Comparison of ENCODE assay signal across 1 cellular context in the genomic region with DNA sequence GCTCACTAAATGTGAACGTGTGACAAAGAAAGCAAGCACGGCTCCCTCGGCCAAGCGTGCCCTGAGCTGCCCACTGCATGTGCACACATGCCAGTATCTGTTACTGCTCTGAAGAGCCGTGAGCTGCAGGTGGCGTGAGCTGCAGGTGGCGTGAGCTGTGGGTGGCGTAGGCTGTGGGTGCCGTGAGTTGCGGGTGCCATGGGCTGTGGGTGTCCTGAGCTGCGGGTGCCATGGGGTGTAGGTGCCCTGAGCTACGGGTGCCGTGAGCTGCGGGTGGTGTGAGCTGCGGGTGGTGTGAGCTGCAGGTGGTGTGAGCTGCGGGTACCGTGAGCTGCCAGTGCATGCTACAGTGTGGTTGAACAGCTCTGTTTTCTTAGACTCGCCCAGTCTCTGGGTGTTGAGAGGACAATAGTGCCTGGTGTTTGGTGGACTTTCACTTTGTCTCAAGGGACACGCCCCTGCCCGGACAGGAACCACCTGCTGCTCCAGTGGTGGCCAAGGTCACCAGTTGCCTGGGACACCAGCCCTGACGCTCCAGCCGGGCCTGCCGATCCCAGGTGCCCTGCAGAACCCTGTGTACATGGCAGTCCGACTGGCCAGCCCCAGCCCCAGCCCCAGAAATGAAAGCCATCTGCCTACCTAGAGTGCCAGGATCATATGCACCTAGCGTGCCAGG.
TF ChIP-seq lines count a peak whose summit lies in the region.

No MANE protein-coding gene starts in this region.

TF ChIP-seq in HepG2, 621 proteins besides CTCF, POLR2A, EP300 and RAD21 (continued from another document and continues in another):
- TF ChIP-seq, protein P1, sequence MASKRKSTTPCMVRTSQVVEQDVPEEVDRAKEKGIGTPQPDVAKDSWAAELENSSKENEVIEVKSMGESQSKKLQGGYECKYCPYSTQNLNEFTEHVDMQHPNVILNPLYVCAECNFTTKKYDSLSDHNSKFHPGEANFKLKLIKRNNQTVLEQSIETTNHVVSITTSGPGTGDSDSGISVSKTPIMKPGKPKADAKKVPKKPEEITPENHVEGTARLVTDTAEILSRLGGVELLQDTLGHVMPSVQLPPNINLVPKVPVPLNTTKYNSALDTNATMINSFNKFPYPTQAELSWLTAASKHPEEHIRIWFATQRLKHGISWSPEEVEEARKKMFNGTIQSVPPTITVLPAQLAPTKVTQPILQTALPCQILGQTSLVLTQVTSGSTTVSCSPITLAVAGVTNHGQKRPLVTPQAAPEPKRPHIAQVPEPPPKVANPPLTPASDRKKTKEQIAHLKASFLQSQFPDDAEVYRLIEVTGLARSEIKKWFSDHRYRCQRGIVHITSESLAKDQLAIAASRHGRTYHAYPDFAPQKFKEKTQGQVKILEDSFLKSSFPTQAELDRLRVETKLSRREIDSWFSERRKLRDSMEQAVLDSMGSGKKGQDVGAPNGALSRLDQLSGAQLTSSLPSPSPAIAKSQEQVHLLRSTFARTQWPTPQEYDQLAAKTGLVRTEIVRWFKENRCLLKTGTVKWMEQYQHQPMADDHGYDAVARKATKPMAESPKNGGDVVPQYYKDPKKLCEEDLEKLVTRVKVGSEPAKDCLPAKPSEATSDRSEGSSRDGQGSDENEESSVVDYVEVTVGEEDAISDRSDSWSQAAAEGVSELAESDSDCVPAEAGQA (IDR thresholded peaks at IDR 0.05; ENCODE audit: low read depth): no peak
- TF ChIP-seq, protein P1 (CRISPR knock-in tag; IDR thresholded peaks at IDR 0.05; ENCODE audit: borderline replicate concordance): no peak
- TF ChIP-seq, protein P2, sequence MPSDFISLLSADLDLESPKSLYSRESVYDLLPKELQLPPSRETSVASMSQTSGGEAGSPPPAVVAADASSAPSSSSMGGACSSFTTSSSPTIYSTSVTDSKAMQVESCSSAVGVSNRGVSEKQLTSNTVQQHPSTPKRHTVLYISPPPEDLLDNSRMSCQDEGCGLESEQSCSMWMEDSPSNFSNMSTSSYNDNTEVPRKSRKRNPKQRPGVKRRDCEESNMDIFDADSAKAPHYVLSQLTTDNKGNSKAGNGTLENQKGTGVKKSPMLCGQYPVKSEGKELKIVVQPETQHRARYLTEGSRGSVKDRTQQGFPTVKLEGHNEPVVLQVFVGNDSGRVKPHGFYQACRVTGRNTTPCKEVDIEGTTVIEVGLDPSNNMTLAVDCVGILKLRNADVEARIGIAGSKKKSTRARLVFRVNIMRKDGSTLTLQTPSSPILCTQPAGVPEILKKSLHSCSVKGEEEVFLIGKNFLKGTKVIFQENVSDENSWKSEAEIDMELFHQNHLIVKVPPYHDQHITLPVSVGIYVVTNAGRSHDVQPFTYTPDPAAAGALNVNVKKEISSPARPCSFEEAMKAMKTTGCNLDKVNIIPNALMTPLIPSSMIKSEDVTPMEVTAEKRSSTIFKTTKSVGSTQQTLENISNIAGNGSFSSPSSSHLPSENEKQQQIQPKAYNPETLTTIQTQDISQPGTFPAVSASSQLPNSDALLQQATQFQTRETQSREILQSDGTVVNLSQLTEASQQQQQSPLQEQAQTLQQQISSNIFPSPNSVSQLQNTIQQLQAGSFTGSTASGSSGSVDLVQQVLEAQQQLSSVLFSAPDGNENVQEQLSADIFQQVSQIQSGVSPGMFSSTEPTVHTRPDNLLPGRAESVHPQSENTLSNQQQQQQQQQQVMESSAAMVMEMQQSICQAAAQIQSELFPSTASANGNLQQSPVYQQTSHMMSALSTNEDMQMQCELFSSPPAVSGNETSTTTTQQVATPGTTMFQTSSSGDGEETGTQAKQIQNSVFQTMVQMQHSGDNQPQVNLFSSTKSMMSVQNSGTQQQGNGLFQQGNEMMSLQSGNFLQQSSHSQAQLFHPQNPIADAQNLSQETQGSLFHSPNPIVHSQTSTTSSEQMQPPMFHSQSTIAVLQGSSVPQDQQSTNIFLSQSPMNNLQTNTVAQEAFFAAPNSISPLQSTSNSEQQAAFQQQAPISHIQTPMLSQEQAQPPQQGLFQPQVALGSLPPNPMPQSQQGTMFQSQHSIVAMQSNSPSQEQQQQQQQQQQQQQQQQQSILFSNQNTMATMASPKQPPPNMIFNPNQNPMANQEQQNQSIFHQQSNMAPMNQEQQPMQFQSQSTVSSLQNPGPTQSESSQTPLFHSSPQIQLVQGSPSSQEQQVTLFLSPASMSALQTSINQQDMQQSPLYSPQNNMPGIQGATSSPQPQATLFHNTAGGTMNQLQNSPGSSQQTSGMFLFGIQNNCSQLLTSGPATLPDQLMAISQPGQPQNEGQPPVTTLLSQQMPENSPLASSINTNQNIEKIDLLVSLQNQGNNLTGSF (CRISPR knock-in tag; IDR thresholded peaks at IDR 0.05): no peak
- TF ChIP-seq ZNF7 (CRISPR knock-in tag; IDR thresholded peaks at IDR 0.05): no peak
- TF ChIP-seq ZNF790 (CRISPR knock-in tag; IDR thresholded peaks at IDR 0.05; ENCODE audit: borderline replicate concordance): no peak
- 0 out of 2 replicates have a peak, but pooled peaks have one; percentile 38 for TF ChIP-seq ZNF124 (CRISPR knock-in tag; IDR thresholded peaks at IDR 0.05)
- TF ChIP-seq MEIS1 (CRISPR knock-in tag; IDR thresholded peaks at IDR 0.05; ENCODE audit: borderline replicate concordance): 0 out of 2 replicates have a peak, but pooled peaks have one; percentile 54
- no peak; the same call in 1 of the 2 replicates for TF ChIP-seq HNF4G (IDR thresholded peaks at IDR 0.05; ENCODE audit: borderline replicate concordance, low read depth, low read length)
- no peak for TF ChIP-seq HNF4G (CRISPR knock-in tag; IDR thresholded peaks at IDR 0.05; ENCODE audit: borderline replicate concordance, low read depth)
- TF ChIP-seq, protein P3, sequence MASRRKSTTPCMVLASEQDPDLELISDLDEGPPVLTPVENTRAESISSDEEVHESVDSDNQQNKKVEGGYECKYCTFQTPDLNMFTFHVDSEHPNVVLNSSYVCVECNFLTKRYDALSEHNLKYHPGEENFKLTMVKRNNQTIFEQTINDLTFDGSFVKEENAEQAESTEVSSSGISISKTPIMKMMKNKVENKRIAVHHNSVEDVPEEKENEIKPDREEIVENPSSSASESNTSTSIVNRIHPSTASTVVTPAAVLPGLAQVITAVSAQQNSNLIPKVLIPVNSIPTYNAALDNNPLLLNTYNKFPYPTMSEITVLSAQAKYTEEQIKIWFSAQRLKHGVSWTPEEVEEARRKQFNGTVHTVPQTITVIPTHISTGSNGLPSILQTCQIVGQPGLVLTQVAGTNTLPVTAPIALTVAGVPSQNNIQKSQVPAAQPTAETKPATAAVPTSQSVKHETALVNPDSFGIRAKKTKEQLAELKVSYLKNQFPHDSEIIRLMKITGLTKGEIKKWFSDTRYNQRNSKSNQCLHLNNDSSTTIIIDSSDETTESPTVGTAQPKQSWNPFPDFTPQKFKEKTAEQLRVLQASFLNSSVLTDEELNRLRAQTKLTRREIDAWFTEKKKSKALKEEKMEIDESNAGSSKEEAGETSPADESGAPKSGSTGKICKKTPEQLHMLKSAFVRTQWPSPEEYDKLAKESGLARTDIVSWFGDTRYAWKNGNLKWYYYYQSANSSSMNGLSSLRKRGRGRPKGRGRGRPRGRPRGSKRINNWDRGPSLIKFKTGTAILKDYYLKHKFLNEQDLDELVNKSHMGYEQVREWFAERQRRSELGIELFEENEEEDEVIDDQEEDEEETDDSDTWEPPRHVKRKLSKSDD (CRISPR knock-in tag; IDR thresholded peaks at IDR 0.05; ENCODE audit: low read depth): no peak
- no peak for TF ChIP-seq ZNF563 (CRISPR knock-in tag; IDR thresholded peaks at IDR 0.05)
- TF ChIP-seq, protein P4, sequence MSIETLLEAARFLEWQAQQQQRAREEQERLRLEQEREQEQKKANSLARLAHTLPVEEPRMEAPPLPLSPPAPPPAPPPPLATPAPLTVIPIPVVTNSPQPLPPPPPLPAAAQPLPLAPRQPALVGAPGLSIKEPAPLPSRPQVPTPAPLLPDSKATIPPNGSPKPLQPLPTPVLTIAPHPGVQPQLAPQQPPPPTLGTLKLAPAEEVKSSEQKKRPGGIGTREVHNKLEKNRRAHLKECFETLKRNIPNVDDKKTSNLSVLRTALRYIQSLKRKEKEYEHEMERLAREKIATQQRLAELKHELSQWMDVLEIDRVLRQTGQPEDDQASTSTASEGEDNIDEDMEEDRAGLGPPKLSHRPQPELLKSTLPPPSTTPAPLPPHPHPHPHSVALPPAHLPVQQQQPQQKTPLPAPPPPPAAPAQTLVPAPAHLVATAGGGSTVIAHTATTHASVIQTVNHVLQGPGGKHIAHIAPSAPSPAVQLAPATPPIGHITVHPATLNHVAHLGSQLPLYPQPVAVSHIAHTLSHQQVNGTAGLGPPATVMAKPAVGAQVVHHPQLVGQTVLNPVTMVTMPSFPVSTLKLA (IDR thresholded peaks at IDR 0.05): peak; percentile 34
- TF ChIP-seq PAX8 (CRISPR knock-in tag; IDR thresholded peaks at IDR 0.05; ENCODE audit: borderline replicate concordance): no peak
- peak; percentile 48; the same call in 1 of the 2 replicates for TF ChIP-seq NR2F6 (IDR thresholded peaks at IDR 0.05)
- TF ChIP-seq NR2F6 (CRISPR knock-in tag; IDR thresholded peaks at IDR 0.05): peak; percentile 76; the same call in 1 of the 2 replicates
- no peak for TF ChIP-seq ZBTB42 (CRISPR knock-in tag; IDR thresholded peaks at IDR 0.05)
- TF ChIP-seq, protein P5, sequence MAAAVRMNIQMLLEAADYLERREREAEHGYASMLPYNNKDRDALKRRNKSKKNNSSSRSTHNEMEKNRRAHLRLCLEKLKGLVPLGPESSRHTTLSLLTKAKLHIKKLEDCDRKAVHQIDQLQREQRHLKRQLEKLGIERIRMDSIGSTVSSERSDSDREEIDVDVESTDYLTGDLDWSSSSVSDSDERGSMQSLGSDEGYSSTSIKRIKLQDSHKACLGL (CRISPR knock-in tag; IDR thresholded peaks at IDR 0.05): no peak; the same call in 1 of the 2 replicates
- TF ChIP-seq, protein P6, sequence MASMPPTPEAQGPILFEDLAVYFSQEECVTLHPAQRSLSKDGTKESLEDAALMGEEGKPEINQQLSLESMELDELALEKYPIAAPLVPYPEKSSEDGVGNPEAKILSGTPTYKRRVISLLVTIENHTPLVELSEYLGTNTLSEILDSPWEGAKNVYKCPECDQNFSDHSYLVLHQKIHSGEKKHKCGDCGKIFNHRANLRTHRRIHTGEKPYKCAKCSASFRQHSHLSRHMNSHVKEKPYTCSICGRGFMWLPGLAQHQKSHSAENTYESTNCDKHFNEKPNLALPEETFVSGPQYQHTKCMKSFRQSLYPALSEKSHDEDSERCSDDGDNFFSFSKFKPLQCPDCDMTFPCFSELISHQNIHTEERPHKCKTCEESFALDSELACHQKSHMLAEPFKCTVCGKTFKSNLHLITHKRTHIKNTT (CRISPR knock-in tag; IDR thresholded peaks at IDR 0.05): no peak
- TF ChIP-seq THYN1 (CRISPR knock-in tag; IDR thresholded peaks at IDR 0.05; ENCODE audit: borderline replicate concordance, low read depth): no peak
- TF ChIP-seq, protein P7, sequence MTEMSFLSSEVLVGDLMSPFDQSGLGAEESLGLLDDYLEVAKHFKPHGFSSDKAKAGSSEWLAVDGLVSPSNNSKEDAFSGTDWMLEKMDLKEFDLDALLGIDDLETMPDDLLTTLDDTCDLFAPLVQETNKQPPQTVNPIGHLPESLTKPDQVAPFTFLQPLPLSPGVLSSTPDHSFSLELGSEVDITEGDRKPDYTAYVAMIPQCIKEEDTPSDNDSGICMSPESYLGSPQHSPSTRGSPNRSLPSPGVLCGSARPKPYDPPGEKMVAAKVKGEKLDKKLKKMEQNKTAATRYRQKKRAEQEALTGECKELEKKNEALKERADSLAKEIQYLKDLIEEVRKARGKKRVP (CRISPR knock-in tag; IDR thresholded peaks at IDR 0.05): no peak
- TF ChIP-seq, protein P8, sequence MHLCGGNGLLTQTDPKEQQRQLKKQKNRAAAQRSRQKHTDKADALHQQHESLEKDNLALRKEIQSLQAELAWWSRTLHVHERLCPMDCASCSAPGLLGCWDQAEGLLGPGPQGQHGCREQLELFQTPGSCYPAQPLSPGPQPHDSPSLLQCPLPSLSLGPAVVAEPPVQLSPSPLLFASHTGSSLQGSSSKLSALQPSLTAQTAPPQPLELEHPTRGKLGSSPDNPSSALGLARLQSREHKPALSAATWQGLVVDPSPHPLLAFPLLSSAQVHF (CRISPR knock-in tag; IDR thresholded peaks at IDR 0.05): no peak
- TF ChIP-seq, protein P9, sequence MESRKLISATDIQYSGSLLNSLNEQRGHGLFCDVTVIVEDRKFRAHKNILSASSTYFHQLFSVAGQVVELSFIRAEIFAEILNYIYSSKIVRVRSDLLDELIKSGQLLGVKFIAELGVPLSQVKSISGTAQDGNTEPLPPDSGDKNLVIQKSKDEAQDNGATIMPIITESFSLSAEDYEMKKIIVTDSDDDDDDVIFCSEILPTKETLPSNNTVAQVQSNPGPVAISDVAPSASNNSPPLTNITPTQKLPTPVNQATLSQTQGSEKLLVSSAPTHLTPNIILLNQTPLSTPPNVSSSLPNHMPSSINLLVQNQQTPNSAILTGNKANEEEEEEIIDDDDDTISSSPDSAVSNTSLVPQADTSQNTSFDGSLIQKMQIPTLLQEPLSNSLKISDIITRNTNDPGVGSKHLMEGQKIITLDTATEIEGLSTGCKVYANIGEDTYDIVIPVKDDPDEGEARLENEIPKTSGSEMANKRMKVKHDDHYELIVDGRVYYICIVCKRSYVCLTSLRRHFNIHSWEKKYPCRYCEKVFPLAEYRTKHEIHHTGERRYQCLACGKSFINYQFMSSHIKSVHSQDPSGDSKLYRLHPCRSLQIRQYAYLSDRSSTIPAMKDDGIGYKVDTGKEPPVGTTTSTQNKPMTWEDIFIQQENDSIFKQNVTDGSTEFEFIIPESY (CRISPR knock-in tag; IDR thresholded peaks at IDR 0.05): no peak
- TF ChIP-seq YY1 (IDR thresholded peaks at IDR 0.05; ENCODE audit: insufficient read depth, insufficient replicate concordance, low read depth, low read length): no peak
- TF ChIP-seq ZSCAN25 (CRISPR knock-in tag; IDR thresholded peaks at IDR 0.05): no peak
- TF ChIP-seq ZFP41 (CRISPR knock-in tag; IDR thresholded peaks at IDR 0.05; ENCODE audit: borderline replicate concordance): no peak
- TF ChIP-seq HOXA9 (CRISPR knock-in tag; IDR thresholded peaks at IDR 0.05; ENCODE audit: borderline replicate concordance): no peak
- TF ChIP-seq ELF4 (CRISPR knock-in tag; IDR thresholded peaks at IDR 0.05; ENCODE audit: borderline replicate concordance): no peak
- TF ChIP-seq SIN3B (IDR thresholded peaks at IDR 0.05; ENCODE audit: low read length): no peak
- no peak for TF ChIP-seq ZNF660 (CRISPR knock-in tag; IDR thresholded peaks at IDR 0.05; ENCODE audit: borderline replicate concordance, low read depth)
